In genomic region chr1:217527151-217527550, GRCh38 we compare ENCODE assay signal across 14 cellular contexts.
A peak's percentile ranks its signal among the peaks of the same experiment; 100 is the strongest.
DNase-seq lines count a peak whose midpoint lies in the region; ATAC-seq and TF ChIP-seq lines count a peak whose summit lies in the region.
"Had no signal": no experiment of that assay in that cellular context is flagged by ENCODE, and none has a peak within 500 bp of the region (broad histone marks: within the 10 kb centered on the region; RNA-seq: fewer than 3 reads in every experiment).

No MANE protein-coding gene starts in this region.

- H3K36me3 ChIP-seq in RWPE2 (ENCODE audit: low read depth) = no peaks in the 10 kb centered on the region
- H3K36me3 ChIP-seq in effector memory CD4-positive, alpha-beta T cell (ENCODE audit: control insufficient read depth, insufficient read depth, low read length) = no peaks in the 10 kb centered on the region

- H3K4me3 ChIP-seq in RWPE2 (ENCODE audit: severe bottlenecking) = no peak overlapping the region
- H3K4me3 ChIP-seq in effector memory CD4-positive, alpha-beta T cell (ENCODE audit: insufficient read depth, low read depth, low read length, poor library complexity, severe bottlenecking) = no peak overlapping the region
- H3K4me3 ChIP-seq: A549 had no signal

- TF ChIP-seq CTCF in RWPE2 (IDR thresholded peaks at IDR 0.05; ENCODE audit: poor library complexity, severe bottlenecking) = no peak

- H3K9me3 ChIP-seq in RWPE2 (ENCODE audit: severe bottlenecking) = no peaks in the 10 kb centered on the region
- no peaks in the 10 kb centered on the region for H3K9me3 ChIP-seq in effector memory CD4-positive, alpha-beta T cell (ENCODE audit: control insufficient read depth, low read length)
- H3K9me3 ChIP-seq: A549 had no signal

- H3K27ac ChIP-seq in RWPE2 (ENCODE audit: poor library complexity, severe bottlenecking) = peak overlapping the region; percentile 71
- no peak overlapping the region for H3K27ac ChIP-seq in effector memory CD4-positive, alpha-beta T cell (ENCODE audit: insufficient read depth, low read length, poor library complexity, severe bottlenecking)
- H3K27ac ChIP-seq: A549, HL-60 had no signal

- ATAC-seq in RWPE2 (ENCODE audit: low read depth) = peak; percentile 71; the same call in 2 of the 3 replicates
- ATAC-seq in esophagus mucosa = peak; percentile 43
- ATAC-seq in HG02884 (IDR thresholded peaks at IDR 0.05; ENCODE audit: unreplicated experiment) = no peak
- ATAC-seq: A549; CD8-positive, alpha-beta T cell had no signal

- H3K4me1 ChIP-seq in RWPE2 (ENCODE audit: insufficient read depth, poor library complexity, severe bottlenecking) = peaks cover 25% of the 10 kb centered on the region
- no peaks in the 10 kb centered on the region for H3K4me1 ChIP-seq in effector memory CD4-positive, alpha-beta T cell (ENCODE audit: control insufficient read depth, insufficient read depth, low read length, poor library complexity, severe bottlenecking)

- H3K27me3 ChIP-seq in RWPE2 (ENCODE audit: insufficient read depth, poor library complexity, severe bottlenecking) = no peaks in the 10 kb centered on the region
- H3K27me3 ChIP-seq in effector memory CD4-positive, alpha-beta T cell (replicated peaks; ENCODE audit: control insufficient read depth, insufficient read depth, low read length, poor library complexity, severe bottlenecking) = no peaks in the 10 kb centered on the region

- DNase-seq in HPDE6-E6E7 (ENCODE audit: extremely low spot score) = peak; percentile 22
- no peak for DNase-seq in RWPE2 (ENCODE audit: low spot score)
- no peak for DNase-seq in SIG-M5 (lab: John Stamatoyannopoulos, UW)
- DNase-seq in GM19238 (ENCODE audit: insufficient read length, low spot score) = no peak
- DNase-seq in effector memory CD4-positive, alpha-beta T cell = no peak
- DNase-seq: CD8-positive, alpha-beta T cell; COR-L47; DND-41; GDM1; HFFc6 had no signal
